In genomic region chr6:108260809-108261569, GRCh38 we compare ENCODE assay signal across 1 cellular context.
A peak's percentile ranks its signal among the peaks of the same experiment; 100 is the strongest.
TF ChIP-seq lines count a peak whose summit lies in the region.

TSS of gene SNX3 (minus strand) at chr6:108261040. CDS start at chr6:108260921, 119 bp downstream.

TF ChIP-seq in K562, 482 proteins besides CTCF, POLR2A, EP300 and RAD21 (continued from another document and continues in another):
- TF ChIP-seq ZNF407 (IDR thresholded peaks at IDR 0.05; ENCODE audit: low read depth) (no peak), MXI1 (IDR thresholded peaks at IDR 0.05; ENCODE audit: low read depth, low read length) (no peak), KDM1A (IDR thresholded peaks at IDR 0.05) (no peak), NCOA4 (IDR thresholded peaks at IDR 0.05; ENCODE audit: partially characterized antibody) (no peak), STAT5B (CRISPR knock-in tag; IDR thresholded peaks at IDR 0.05) (no peak), HDAC8 (tag; IDR thresholded peaks at IDR 0.05) (no peak), TFAP4 (CRISPR knock-in tag; IDR thresholded peaks at IDR 0.05; ENCODE audit: borderline replicate concordance) (peak; percentile 76), HEY1 (CRISPR knock-in tag; IDR thresholded peaks at IDR 0.05; ENCODE audit: borderline replicate concordance) (no peak), MNT (conservative IDR thresholded peaks at IDR 0.05) (peak in 1 of 2 experiments; percentile 77; a peak in 3 of 4 replicates), GTF2F1 (IDR thresholded peaks at IDR 0.05; ENCODE audit: low read depth, low read length) (peak; percentile 79; the same call in 1 of the 2 replicates), ZNF431 (CRISPR knock-in tag; IDR thresholded peaks at IDR 0.05) (no peak), ZNF124 (CRISPR knock-in tag; IDR thresholded peaks at IDR 0.05) (no peak), HBP1 (CRISPR knock-in tag; IDR thresholded peaks at IDR 0.05) (no peak), GTF2A2 (tag; IDR thresholded peaks at IDR 0.05) (no peak), TCF7 (IDR thresholded peaks at IDR 0.05; ENCODE audit: borderline replicate concordance) (no peak), ZNF41 (CRISPR knock-in tag; conservative IDR thresholded peaks at IDR 0.05) (no peak), KLF10 (CRISPR knock-in tag; IDR thresholded peaks at IDR 0.05) (no peak), STAG1 (CRISPR knock-in tag; IDR thresholded peaks at IDR 0.05; ENCODE audit: borderline replicate concordance) (peak; percentile 38; the same call in 1 of the 2 replicates), ZNF395 (CRISPR knock-in tag; IDR thresholded peaks at IDR 0.05) (no peak), ZNF143 (CRISPR knock-in tag; IDR thresholded peaks at IDR 0.05) (peak; percentile 92), PTBP1 (IDR thresholded peaks at IDR 0.05; ENCODE audit: low read depth, low read length) (no peak), ETV6 (IDR thresholded peaks at IDR 0.05; ENCODE audit: borderline replicate concordance in 1 of 2, low read depth in 2 of 2, low read length in 1 of 2) (0 out of 4 replicates have a peak, but pooled peaks of 1 of the 2 experiments have one; percentile 63), ETV6 (CRISPR knock-in tag; IDR thresholded peaks at IDR 0.05; ENCODE audit: borderline replicate concordance) (no peak), SMAD4 (CRISPR knock-in tag; conservative IDR thresholded peaks at IDR 0.05) (peak; percentile 82), ZBTB26 (CRISPR knock-in tag; IDR thresholded peaks at IDR 0.05) (no peak), ZNF121 (CRISPR knock-in tag; conservative IDR thresholded peaks at IDR 0.05) (no peak), MAFK (IDR thresholded peaks at IDR 0.05; ENCODE audit: low read length) (no peak), ATF3 (IDR thresholded peaks at IDR 0.05) (no peak; the same call in 1 of the 2 replicates), ATF3 (CRISPR knock-in tag; conservative IDR thresholded peaks at IDR 0.05) (no peak), RBFOX2 (IDR thresholded peaks at IDR 0.05; ENCODE audit: low read depth, low read length) (peak; percentile 97), ESRRA (IDR thresholded peaks at IDR 0.05; ENCODE audit: borderline replicate concordance, low read depth) (0 out of 2 replicates have a peak, but pooled peaks have one; percentile 33), ZBTB1 (CRISPR knock-in tag; IDR thresholded peaks at IDR 0.05; ENCODE audit: borderline replicate concordance, low read depth) (no peak; the same call in 1 of the 2 replicates), ZNF436 (CRISPR knock-in tag; IDR thresholded peaks at IDR 0.05) (no peak), ZNF274 (IDR thresholded peaks at IDR 0.05; ENCODE audit: borderline replicate concordance, low read depth, low read length) (no peak), ZBED1 (IDR thresholded peaks at IDR 0.05) (0 out of 2 replicates have a peak, but pooled peaks have one; percentile 45), RFX1 (IDR thresholded peaks at IDR 0.05) (no peak)
- TF ChIP-seq, protein P1, sequence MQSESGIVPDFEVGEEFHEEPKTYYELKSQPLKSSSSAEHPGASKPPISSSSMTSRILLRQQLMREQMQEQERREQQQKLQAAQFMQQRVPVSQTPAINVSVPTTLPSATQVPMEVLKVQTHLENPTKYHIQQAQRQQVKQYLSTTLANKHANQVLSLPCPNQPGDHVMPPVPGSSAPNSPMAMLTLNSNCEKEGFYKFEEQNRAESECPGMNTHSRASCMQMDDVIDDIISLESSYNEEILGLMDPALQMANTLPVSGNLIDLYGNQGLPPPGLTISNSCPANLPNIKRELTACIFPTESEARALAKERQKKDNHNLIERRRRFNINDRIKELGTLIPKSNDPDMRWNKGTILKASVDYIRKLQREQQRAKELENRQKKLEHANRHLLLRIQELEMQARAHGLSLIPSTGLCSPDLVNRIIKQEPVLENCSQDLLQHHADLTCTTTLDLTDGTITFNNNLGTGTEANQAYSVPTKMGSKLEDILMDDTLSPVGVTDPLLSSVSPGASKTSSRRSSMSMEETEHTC (IDR thresholded peaks at IDR 0.05): peak; percentile 99
- TF ChIP-seq, protein P2, sequence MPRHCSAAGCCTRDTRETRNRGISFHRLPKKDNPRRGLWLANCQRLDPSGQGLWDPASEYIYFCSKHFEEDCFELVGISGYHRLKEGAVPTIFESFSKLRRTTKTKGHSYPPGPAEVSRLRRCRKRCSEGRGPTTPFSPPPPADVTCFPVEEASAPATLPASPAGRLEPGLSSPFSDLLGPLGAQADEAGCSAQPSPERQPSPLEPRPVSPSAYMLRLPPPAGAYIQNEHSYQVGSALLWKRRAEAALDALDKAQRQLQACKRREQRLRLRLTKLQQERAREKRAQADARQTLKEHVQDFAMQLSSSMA (CRISPR knock-in tag; IDR thresholded peaks at IDR 0.05): no peak
- TF ChIP-seq, protein P3, sequence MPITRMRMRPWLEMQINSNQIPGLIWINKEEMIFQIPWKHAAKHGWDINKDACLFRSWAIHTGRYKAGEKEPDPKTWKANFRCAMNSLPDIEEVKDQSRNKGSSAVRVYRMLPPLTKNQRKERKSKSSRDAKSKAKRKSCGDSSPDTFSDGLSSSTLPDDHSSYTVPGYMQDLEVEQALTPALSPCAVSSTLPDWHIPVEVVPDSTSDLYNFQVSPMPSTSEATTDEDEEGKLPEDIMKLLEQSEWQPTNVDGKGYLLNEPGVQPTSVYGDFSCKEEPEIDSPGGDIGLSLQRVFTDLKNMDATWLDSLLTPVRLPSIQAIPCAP (CRISPR knock-in tag; IDR thresholded peaks at IDR 0.05; ENCODE audit: borderline replicate concordance): no peak
- TF ChIP-seq, protein P4, sequence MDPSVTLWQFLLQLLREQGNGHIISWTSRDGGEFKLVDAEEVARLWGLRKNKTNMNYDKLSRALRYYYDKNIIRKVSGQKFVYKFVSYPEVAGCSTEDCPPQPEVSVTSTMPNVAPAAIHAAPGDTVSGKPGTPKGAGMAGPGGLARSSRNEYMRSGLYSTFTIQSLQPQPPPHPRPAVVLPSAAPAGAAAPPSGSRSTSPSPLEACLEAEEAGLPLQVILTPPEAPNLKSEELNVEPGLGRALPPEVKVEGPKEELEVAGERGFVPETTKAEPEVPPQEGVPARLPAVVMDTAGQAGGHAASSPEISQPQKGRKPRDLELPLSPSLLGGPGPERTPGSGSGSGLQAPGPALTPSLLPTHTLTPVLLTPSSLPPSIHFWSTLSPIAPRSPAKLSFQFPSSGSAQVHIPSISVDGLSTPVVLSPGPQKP (CRISPR knock-in tag; IDR thresholded peaks at IDR 0.05): no peak
